10 cellular contexts compared by ENCODE assay signal in the genomic region with DNA sequence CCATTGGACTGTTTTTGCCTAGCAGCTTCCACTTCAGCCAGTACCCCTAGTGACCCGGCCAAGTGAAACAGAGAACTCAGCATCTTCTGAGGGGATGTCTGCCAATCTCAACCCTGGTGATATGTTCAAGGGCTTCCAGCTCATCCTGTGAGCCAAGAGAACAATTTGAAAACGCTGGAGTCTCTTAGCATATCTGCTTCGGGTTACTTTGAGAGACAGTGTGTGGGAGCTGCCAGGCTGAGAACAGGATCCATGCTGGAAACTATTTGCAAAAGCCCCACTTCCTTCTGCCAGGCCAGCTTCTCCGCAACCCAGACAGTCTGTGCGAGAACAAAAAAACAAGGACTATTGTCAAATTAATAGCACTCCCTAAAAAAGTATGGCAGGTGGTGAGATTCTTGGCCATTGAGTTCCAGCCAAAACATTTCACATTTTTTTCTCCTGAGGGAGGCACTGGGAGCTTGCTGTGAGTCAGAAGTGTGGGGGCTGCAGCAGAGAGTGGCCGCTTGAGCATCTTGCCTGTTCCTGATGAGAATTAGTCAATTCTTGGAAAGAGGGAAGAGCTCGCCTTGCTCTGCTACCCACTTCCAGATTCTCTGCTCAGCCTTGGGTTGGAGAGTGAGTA.
DNase-seq lines count a peak whose midpoint lies in the region; ATAC-seq, FAIRE-seq and TF ChIP-seq lines count a peak whose summit lies in the region.
"Had no signal": no experiment of that assay in that cellular context is flagged by ENCODE, and none has a peak within 500 bp of the region (broad histone marks: within the 10 kb centered on the region; RNA-seq: fewer than 3 reads in every experiment).

No MANE protein-coding gene starts in this region.

- H2AFZ ChIP-seq in K562 (ENCODE audit: low read depth, low read length), result no peak overlapping the region

- in situ Hi-C loops in K562 (cut with MboI), result no loop called here

- DNase-seq in HS-27A (ENCODE audit: low read depth) (peak; percentile 97), K562 (ENCODE audit: extremely low read depth in 1 of 4, low spot score in 3 of 4) (peak in 3 of 4 experiments; percentile 17 to 65 (median 35)), islet precursor cell (peak; percentile 82), superior temporal gyrus (ENCODE audit: extremely low spot score) (peak; percentile 63), GM10248 (ENCODE audit: extremely low spot score) (no peak), NCI-H345 (lab: John Stamatoyannopoulos, UW) (no peak), SKM-1 treated with dmso at 0.1 percent for 144 hours (lab: John Stamatoyannopoulos, UW; ENCODE audit: unreplicated experiment) (no peak)
- DNase-seq: activated naive CD8-positive, alpha-beta T cell treated with anti-CD3 and anti-CD28 coated beads, Interleukin-2, amount 10 ng/mL, durations not matched to agents 7 days and 5 days; T-helper 2 cell had no signal

- no peaks in the 10 kb centered on the region for H3K9me3 ChIP-seq in K562 (replicated peaks; ENCODE audit: control insufficient read depth, insufficient read depth, low read depth, low read length)

- peaks cover 5 to 22% of the 10 kb centered on the region in 2 experiments; a peak in 4 of 5 replicates for H3K4me1 ChIP-seq in K562 (replicated peaks in 1 of 2; ENCODE audit: control insufficient read depth in 2 of 2, insufficient read depth in 2 of 2, low read length in 2 of 2)

- no peak overlapping the region for H3K9ac ChIP-seq in K562 (ENCODE audit: insufficient read depth in 1 of 2, low read depth in 2 of 2, low read length in 2 of 2)

- ATAC-seq in K562, result peak; percentile 47
- no peak for ATAC-seq in GM21717 (IDR thresholded peaks at IDR 0.05; ENCODE audit: unreplicated experiment)

- no peak overlapping the region for H3K4me2 ChIP-seq in K562 (ENCODE audit: insufficient read depth, low read length)

- H3K4me3 ChIP-seq in K562, result no peak overlapping the region

- no TSS peak for BruUV-seq in K562 (replicated peaks; lab: Mats Ljungman, UMichigan)

- no peak for TF ChIP-seq POLR2A in K562 (conservative IDR thresholded peaks at IDR 0.05)

- H4K20me1 ChIP-seq in K562 (replicated peaks; ENCODE audit: control insufficient read depth, insufficient read depth, low read length), result no peaks in the 10 kb centered on the region

- FAIRE-seq in K562 (lab: Jason Lieb, UNC), result peak; percentile 59

- intact Hi-C loops in K562 (cut with micrococcal nuclease), result no loop called here

- TF ChIP-seq CTCF in K562 (IDR thresholded peaks at IDR 0.05 in 2 of 3, conservative IDR thresholded peaks at IDR 0.05 in 1 of 3; ENCODE audit: insufficient read depth in 2 of 3, low read depth in 1 of 3, low read length in 3 of 3) (peak in 2 of 3 experiments; percentile 6 to 23; a peak in 1 of 6 replicates), GM10248 (IDR thresholded peaks at IDR 0.05; ENCODE audit: control extremely low read depth, extremely low read depth, low read depth, missing control alignments) (no peak)

- CTCF ChIA-PET in K562 (lab: Yijun Ruan, JAX; ENCODE audit: low intra/inter-chr PET ratio), result no interaction called here
- CTCF ChIA-PET in GM10248 (lab: Yijun Ruan, JAX), result interaction anchor here (1.4 kb wide), 1 partner anchor 25 kb away, joined by 3 read pairs; no protein-coding TSS in a partner anchor

- TF ChIP-seq RAD21 in K562 (CRISPR knock-in tag; conservative IDR thresholded peaks at IDR 0.05 in 1 of 2, IDR thresholded peaks at IDR 0.05 in 1 of 2), result peak; percentile 4 to 41; a peak in 1 of 4 replicates

- TF ChIP-seq EP300 in K562 (IDR thresholded peaks at IDR 0.05; ENCODE audit: low read length), result no peak

- no peaks in the 10 kb centered on the region for H3K9me1 ChIP-seq in K562 (ENCODE audit: control insufficient read depth, insufficient read depth, low read length)

- H3K36me3 ChIP-seq in K562 (ENCODE audit: control insufficient read depth, insufficient read depth, low read length), result no peaks in the 10 kb centered on the region; the same call in 2 of the 3 replicates

- 35% methylated on average over 6 of the region's 7 CpGs for WGBS in K562 (ENCODE audit: insufficient coverage, low coverage, missing lambda C conversion rate)

- POLR2A ChIA-PET in K562 (lab: Yijun Ruan, JAX) (interaction anchor here (1.0 kb wide), 1 partner anchor 9 kb away, joined by 3 read pairs; no protein-coding TSS in a partner anchor), GM10248 (lab: Yijun Ruan, JAX) (no interaction called here)

- H3K27ac ChIP-seq in K562 (ENCODE audit: extremely low read depth, low read depth, low read length), result no peak overlapping the region

- H3K27me3 ChIP-seq in K562 (ENCODE audit: control insufficient read depth in 2 of 2, insufficient read depth in 2 of 2, low read length in 2 of 2), result no peaks in the 10 kb centered on the region

- H3K79me2 ChIP-seq in K562 (ENCODE audit: control insufficient read depth, insufficient read depth, low read length), result no peaks in the 10 kb centered on the region

TF ChIP-seq in K562, 482 proteins besides CTCF, POLR2A, EP300 and RAD21:
- TF ChIP-seq JUND (IDR thresholded peaks at IDR 0.05; ENCODE audit: borderline replicate concordance, low read depth, low read length), result peak; percentile 61; the same call in 1 of the 2 replicates
- TF ChIP-seq JUND (tag; IDR thresholded peaks at IDR 0.05; ENCODE audit: borderline replicate concordance, low read depth, low read length), result 0 out of 3 replicates have a peak, but pooled peaks have one; percentile 15
- TF ChIP-seq FOSL1 (tag; conservative IDR thresholded peaks at IDR 0.05), result peak; percentile 64
- TF ChIP-seq OTX1 (CRISPR knock-in tag; IDR thresholded peaks at IDR 0.05), result no peak
- peak in 1 of 2 experiments; percentile 63 for TF ChIP-seq NCOA2 (IDR thresholded peaks at IDR 0.05; ENCODE audit: partially characterized antibody in 2 of 2)
- no peak for TF ChIP-seq PPARD (CRISPR knock-in tag; IDR thresholded peaks at IDR 0.05)
- TF ChIP-seq SMAD1 (IDR thresholded peaks at IDR 0.05; ENCODE audit: low read depth, low read length, partially characterized antibody), result no peak
- TF ChIP-seq ELF4 (CRISPR knock-in tag; IDR thresholded peaks at IDR 0.05), result no peak
- TF ChIP-seq NRF1 (conservative IDR thresholded peaks at IDR 0.05 in 1 of 2, IDR thresholded peaks at IDR 0.05 in 1 of 2), result 0 out of 4 replicates have a peak, but pooled peaks of 1 of the 2 experiments have one; percentile 16
- TF ChIP-seq EGR1 (conservative IDR thresholded peaks at IDR 0.05), result peak; percentile 64
- 0 out of 2 replicates have a peak, but pooled peaks have one; percentile 12 for TF ChIP-seq DPF2 (IDR thresholded peaks at IDR 0.05)
- TF ChIP-seq MAZ (CRISPR knock-in tag; conservative IDR thresholded peaks at IDR 0.05 in 1 of 2, IDR thresholded peaks at IDR 0.05 in 1 of 2), result peak in 1 of 2 experiments; percentile 82; a peak in 2 of 4 replicates
- peak; percentile 27; the same call in 1 of the 2 replicates for TF ChIP-seq SMARCA4 (IDR thresholded peaks at IDR 0.05)
- peak; percentile 28; the same call in 1 of the 2 replicates for TF ChIP-seq CTBP1 (IDR thresholded peaks at IDR 0.05; ENCODE audit: borderline replicate concordance)
- TF ChIP-seq, protein P1, sequence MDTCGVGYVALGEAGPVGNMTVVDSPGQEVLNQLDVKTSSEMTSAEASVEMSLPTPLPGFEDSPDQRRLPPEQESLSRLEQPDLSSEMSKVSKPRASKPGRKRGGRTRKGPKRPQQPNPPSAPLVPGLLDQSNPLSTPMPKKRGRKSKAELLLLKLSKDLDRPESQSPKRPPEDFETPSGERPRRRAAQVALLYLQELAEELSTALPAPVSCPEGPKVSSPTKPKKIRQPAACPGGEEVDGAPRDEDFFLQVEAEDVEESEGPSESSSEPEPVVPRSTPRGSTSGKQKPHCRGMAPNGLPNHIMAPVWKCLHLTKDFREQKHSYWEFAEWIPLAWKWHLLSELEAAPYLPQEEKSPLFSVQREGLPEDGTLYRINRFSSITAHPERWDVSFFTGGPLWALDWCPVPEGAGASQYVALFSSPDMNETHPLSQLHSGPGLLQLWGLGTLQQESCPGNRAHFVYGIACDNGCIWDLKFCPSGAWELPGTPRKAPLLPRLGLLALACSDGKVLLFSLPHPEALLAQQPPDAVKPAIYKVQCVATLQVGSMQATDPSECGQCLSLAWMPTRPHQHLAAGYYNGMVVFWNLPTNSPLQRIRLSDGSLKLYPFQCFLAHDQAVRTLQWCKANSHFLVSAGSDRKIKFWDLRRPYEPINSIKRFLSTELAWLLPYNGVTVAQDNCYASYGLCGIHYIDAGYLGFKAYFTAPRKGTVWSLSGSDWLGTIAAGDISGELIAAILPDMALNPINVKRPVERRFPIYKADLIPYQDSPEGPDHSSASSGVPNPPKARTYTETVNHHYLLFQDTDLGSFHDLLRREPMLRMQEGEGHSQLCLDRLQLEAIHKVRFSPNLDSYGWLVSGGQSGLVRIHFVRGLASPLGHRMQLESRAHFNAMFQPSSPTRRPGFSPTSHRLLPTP (IDR thresholded peaks at IDR 0.05; ENCODE audit: borderline replicate concordance, extremely low read depth, insufficient read length), result no peak
- peak in 1 of 2 experiments; percentile 56; a peak in 1 of 4 replicates for TF ChIP-seq RCOR1 (IDR thresholded peaks at IDR 0.05; ENCODE audit: borderline replicate concordance in 1 of 2, low read depth in 2 of 2, low read length in 2 of 2)
- 0 out of 2 replicates have a peak, but pooled peaks have one; percentile 16 for TF ChIP-seq JUN (IDR thresholded peaks at IDR 0.05; ENCODE audit: borderline replicate concordance, low read depth, low read length)
- TF ChIP-seq JUN (CRISPR knock-in tag; IDR thresholded peaks at IDR 0.05; ENCODE audit: borderline replicate concordance), result no peak
- TF ChIP-seq TEAD4 (IDR thresholded peaks at IDR 0.05; ENCODE audit: low read length), result no peak
- no peak for TF ChIP-seq TEAD4 (CRISPR knock-in tag; IDR thresholded peaks at IDR 0.05; ENCODE audit: borderline replicate concordance)

Comparison
In these comparisons a context has a peak if more than half of its experiments do, and no peak if none do; other contexts are left out.
1. DNase-seq: peak in HS-27A (single experiment), K562 (3 of 4), islet precursor cell (single experiment) and superior temporal gyrus (single experiment); none in GM10248 (single experiment), NCI-H345 (single experiment) and SKM-1 treated with dmso at 0.1 percent for 144 hours (single experiment).